Comparison of ENCODE assay signal across 8 cellular contexts in genomic region chr11:62599909-62600308, GRCh38. TPM values are rescaled to one million over a fixed set of nuclear protein-coding genes. Genes with fewer than 3 reads are reported as not detected.
DNase-seq lines count a peak whose midpoint lies in the region; ATAC-seq, FAIRE-seq and TF ChIP-seq lines count a peak whose summit lies in the region.

No MANE protein-coding gene starts in this region.

- WGBS in thyroid gland, 2 donors, result 64 to 69% methylated on average over 5 of the region's 5 CpGs
- WGBS in small intestine, 3 donors, result 31 to 36% (median 35%) methylated on average over 5 of the region's 5 CpGs

- no peak for TF ChIP-seq POLR2A in thyroid gland (IDR thresholded peaks at IDR 0.05)

- no peak for ATAC-seq in HG03378 (IDR thresholded peaks at IDR 0.05; ENCODE audit: unreplicated experiment)

- peak overlapping the region; percentile 84 for H3K4me2 ChIP-seq in skeletal muscle satellite cell (ENCODE audit: low read length)

- peak overlapping the region; percentile 99 for H3K27ac ChIP-seq in VCaP
- peak overlapping the region in 1 of 3 donors; percentile 45 for H3K27ac ChIP-seq in thyroid gland
- H3K27ac ChIP-seq in small intestine (ENCODE audit: low read depth in 1 of 2, low read length in 1 of 2), result peak overlapping the region in 1 of 2 donors; percentile 8

- peak overlapping the region; percentile 95; the same call in 1 of the 2 replicates for H3K4me3 ChIP-seq in H7 (ENCODE audit: insufficient read depth, low read depth, low read length)
- peak overlapping the region; percentile 92 for H3K4me3 ChIP-seq in fibroblast of villous mesenchyme (ENCODE audit: low read depth, low read length)
- peak overlapping the region; percentile 97 for H3K4me3 ChIP-seq in skeletal muscle satellite cell (ENCODE audit: low read length)
- H3K4me3 ChIP-seq in thyroid gland (replicated peaks in 1 of 3), result peak overlapping the region in 1 of 3 donors; percentile 86
- H3K4me3 ChIP-seq in small intestine (ENCODE audit: low read depth in 1 of 2, low read length in 2 of 2), result peak overlapping the region in 1 of 2 donors; percentile 90

- H3K36me3 ChIP-seq in H7 (replicated peaks; ENCODE audit: control insufficient read depth, insufficient read depth, low read length), result peaks cover 28% of the 10 kb centered on the region
- H3K36me3 ChIP-seq in skeletal muscle satellite cell (ENCODE audit: insufficient read depth, low read length), result peaks cover 68% of the 10 kb centered on the region
- H3K36me3 ChIP-seq in thyroid gland, result peaks cover 34 to 36% of the 10 kb centered on the region in 2 donors
- H3K36me3 ChIP-seq in small intestine (ENCODE audit: control insufficient read depth in 2 of 2, insufficient read depth in 2 of 2, low read length in 2 of 2), result peaks cover 20 to 21% of the 10 kb centered on the region in 2 donors

- intact Hi-C loops in thyroid gland (cut with DNase I), result no loop called here

- TF ChIP-seq CTCF in VCaP (conservative IDR thresholded peaks at IDR 0.05), result no peak
- no peak for TF ChIP-seq CTCF in fibroblast of villous mesenchyme (IDR thresholded peaks at IDR 0.05; ENCODE audit: insufficient read depth, low read depth, low read length)
- no peak for TF ChIP-seq CTCF in thyroid gland (IDR thresholded peaks at IDR 0.05)

- H3K9me3 ChIP-seq in skeletal muscle satellite cell (replicated peaks; ENCODE audit: low read length), result no peaks in the 10 kb centered on the region
- no peaks in the 10 kb centered on the region for H3K9me3 ChIP-seq in thyroid gland
- no peaks in the 10 kb centered on the region for H3K9me3 ChIP-seq in small intestine (ENCODE audit: control insufficient read depth, low read depth)

- DNase-seq in H7 (no peak), fibroblast of villous mesenchyme (ENCODE audit: low read depth) (no peak), thyroid gland (no peak), small intestine (no peak), NCI-H2029 (lab: John Stamatoyannopoulos, UW) (no peak)

- FAIRE-seq in small intestine (lab: Jason Lieb, UNC), result no peak

- H3K9ac ChIP-seq in skeletal muscle satellite cell (ENCODE audit: low read depth, low read length), result peak overlapping the region; percentile 99

- H3K4me1 ChIP-seq in skeletal muscle satellite cell (ENCODE audit: control insufficient read depth, insufficient read depth, low read length), result peaks cover 31% of the 10 kb centered on the region
- peaks cover 19 to 21% of the 10 kb centered on the region in 2 donors for H3K4me1 ChIP-seq in thyroid gland
- peaks cover 6% of the 10 kb centered on the region in 2 donors for H3K4me1 ChIP-seq in small intestine (ENCODE audit: control insufficient read depth in 2 of 2, insufficient read depth in 1 of 2, low read depth in 1 of 2, low read length in 1 of 2)

- H3K27me3 ChIP-seq in H7 (ENCODE audit: control insufficient read depth, insufficient read depth, low read length), result peaks cover 23% of the 10 kb centered on the region
- no peaks in the 10 kb centered on the region for H3K27me3 ChIP-seq in skeletal muscle satellite cell (ENCODE audit: control insufficient read depth, insufficient read depth, low read length)
- H3K27me3 ChIP-seq in thyroid gland, result no peaks in the 10 kb centered on the region
- no peaks in the 10 kb centered on the region for H3K27me3 ChIP-seq in small intestine (ENCODE audit: control insufficient read depth in 2 of 2, insufficient read depth in 2 of 2, low read length in 2 of 2)

RNA-seq across cellular contexts. Expression of gene MTA2, which starts 1.8 kb away (rescaled TPM):
- total RNA-seq in H7 (2014; rRNA removed; shearing (Covaris generic)), result 151 and 166 TPM in 2 replicates
- total RNA-seq in fibroblast of villous mesenchyme (145 and 197 TPM in 2 replicates), thyroid gland (10 to 100 TPM; 65.3 to 76.7 (median 70.7) TPM)
- total RNA-seq in skeletal muscle satellite cell (2012; rRNA removed), result 90.0 and 104 TPM in 2 replicates
- 10 to 100 TPM; 40.5 to 64.7 (median 40.9) TPM for polyA plus RNA-seq in small intestine

RNA-seq across cellular contexts. Expression of gene TUT1, which starts 8.6 kb away (rescaled TPM):
- total RNA-seq in H7 (2014; rRNA removed; shearing (Covaris generic)), result 25.8 and 29.4 TPM in 2 replicates
- total RNA-seq in fibroblast of villous mesenchyme (4.3 and 5.2 TPM in 2 replicates), thyroid gland (10 to 100 TPM; 13.7 to 20.0 (median 16.1) TPM)
- total RNA-seq in skeletal muscle satellite cell (2012; rRNA removed), result 6.1 and 8.1 TPM in 2 replicates
- 10 to 100 TPM in 2 of 3 donors, 1 to 10 TPM in 1; 7.8 to 20.1 (median 13.7) TPM for polyA plus RNA-seq in small intestine

RNA-seq across cellular contexts. Expression of gene EML3, which starts 12.7 kb away (rescaled TPM):
- total RNA-seq in H7 (2014; rRNA removed; shearing (Covaris generic)), result 28.0 and 29.3 TPM in 2 replicates
- 15.5 and 21.6 TPM in 2 replicates for total RNA-seq in fibroblast of villous mesenchyme
- total RNA-seq in skeletal muscle satellite cell (2012; rRNA removed), result 13.8 and 19.0 TPM in 2 replicates
- 10 to 100 TPM; 28.3 to 58.0 (median 46.6) TPM for total RNA-seq in thyroid gland
- 10 to 100 TPM; 28.8 to 46.2 (median 42.3) TPM for polyA plus RNA-seq in small intestine

RNA-seq across cellular contexts. Expression of gene ROM1, which starts 13.1 kb away (rescaled TPM):
- 1.1 and 2.5 TPM in 2 replicates for total RNA-seq in H7 (2014; rRNA removed; shearing (Covaris generic))
- total RNA-seq in fibroblast of villous mesenchyme (2.9 and 3.0 TPM in 2 replicates), thyroid gland (1 to 10 TPM; 2.5 to 7.0 (median 5.2) TPM)
- total RNA-seq in skeletal muscle satellite cell (2012; rRNA removed), result 3.3 and 4.3 TPM in 2 replicates
- 1 to 10 TPM in 2 of 3 donors, under 1 TPM in 1; 0.54 to 8.4 (median 3.8) TPM for polyA plus RNA-seq in small intestine

RNA-seq across cellular contexts. Expression of gene B3GAT3, which starts 21.9 kb away (rescaled TPM):
- total RNA-seq in H7 (2014; rRNA removed; shearing (Covaris generic)), result 49.9 and 58.3 TPM in 2 replicates
- total RNA-seq in fibroblast of villous mesenchyme, result 35.4 and 36.3 TPM in 2 replicates
- total RNA-seq in skeletal muscle satellite cell (2012; rRNA removed), result 31.2 and 42.1 TPM in 2 replicates
- 10 to 100 TPM; 23.0 to 33.4 (median 25.1) TPM for total RNA-seq in thyroid gland
- 10 to 100 TPM; 16.3 to 39.3 (median 21.1) TPM for polyA plus RNA-seq in small intestine
